Comparison of ENCODE assay signal across 26 cellular contexts in genomic region chr4:118171381-118171780, GRCh38.
DNase-seq lines count a peak whose midpoint lies in the region; ATAC-seq and TF ChIP-seq lines count a peak whose summit lies in the region.
"Had no signal": no experiment of that assay in that cellular context is flagged by ENCODE, and none has a peak within 500 bp of the region (broad histone marks: within the 10 kb centered on the region; RNA-seq: fewer than 3 reads in every experiment).

No MANE protein-coding gene starts in this region.

- no peak overlapping the region for H3K4me3 Mint-ChIP-seq in stimulated activated naive CD8-positive, alpha-beta T cell treated with anti-CD3 and anti-CD28 coated beads, Interleukin-15, amount 100 ng/mL, for 72 hours
- no peak overlapping the region for H3K4me3 Mint-ChIP-seq in osteocyte (ENCODE audit: unreplicated experiment)
- H3K4me3 Mint-ChIP-seq in activated naive CD4-positive, alpha-beta T cell treated with anti-CD3 and anti-CD28 coated beads, Interleukin-2, amount 10 ng/mL, durations not matched to agents 7 days and 5 days: no peak overlapping the region
- no peak overlapping the region for H3K4me3 Mint-ChIP-seq in activated T-helper 17 cell treated with anti-CD3 and anti-CD28 coated beads, Interleukin-2, amount 50 U/mL, for 72 hours
- no peak overlapping the region for H3K4me3 Mint-ChIP-seq in effector memory CD8-positive, alpha-beta T cell
- H3K4me3 Mint-ChIP-seq: CD14-positive monocyte; CD8-positive, alpha-beta memory T cell had no signal

- no peak for DNase-seq in stimulated activated naive CD8-positive, alpha-beta T cell treated with anti-CD3 and anti-CD28 coated beads, Interleukin-15, amount 100 ng/mL, for 72 hours
- DNase-seq in stimulated activated naive CD8-positive, alpha-beta T cell treated with anti-CD3 and anti-CD28 coated beads, Interleukin-15, Interleukin-2, amounts not matched to agents 100 U/mL and 50 U/mL, for 24 hours: no peak
- peak; percentile 7 for DNase-seq in NCI-H226
- DNase-seq in choroid plexus epithelial cell (ENCODE audit: low read depth): peak; percentile 30
- no peak for DNase-seq in osteocyte (ENCODE audit: extremely low spot score, unreplicated experiment)
- DNase-seq in activated naive CD4-positive, alpha-beta T cell treated with anti-CD3 and anti-CD28 coated beads, Interleukin-2, amount 10 ng/mL, durations not matched to agents 7 days and 5 days: no peak
- no peak for DNase-seq in effector memory CD8-positive, alpha-beta T cell
- DNase-seq: 8988T; ACHN; BE2C; CD8-positive, alpha-beta memory T cell; DMS 273 treated with DMSO at 0.1 percent for 48 hours; DMS79; GF-D8; MG63; NCI-H2029 treated with DMSO at 0.1 percent for 48 hours; NCI-H345; NCI-H510A treated with DMSO at 0.1 percent for 48 hours; NCI-H82; NK-92 treated with Interleukin-12 subunit alpha and Interleukin-12 subunit beta, amount 100 ng/mL, for 24 hours; PC-9; Right ventricle myocardium superior; RPMI8226 had no signal

- H3K36me3 Mint-ChIP-seq in osteocyte (ENCODE audit: unreplicated experiment): peaks cover 3% of the 10 kb centered on the region
- H3K36me3 Mint-ChIP-seq in activated naive CD4-positive, alpha-beta T cell treated with anti-CD3 and anti-CD28 coated beads, Interleukin-2, amount 10 ng/mL, durations not matched to agents 7 days and 5 days: no peaks in the 10 kb centered on the region
- H3K36me3 Mint-ChIP-seq in activated T-helper 17 cell treated with anti-CD3 and anti-CD28 coated beads, Interleukin-2, amount 50 U/mL, for 72 hours (ENCODE audit: low read depth): no peaks in the 10 kb centered on the region
- H3K36me3 Mint-ChIP-seq in effector memory CD8-positive, alpha-beta T cell (ENCODE audit: insufficient read depth): no peaks in the 10 kb centered on the region
- H3K36me3 Mint-ChIP-seq: CD14-positive monocyte; CD8-positive, alpha-beta memory T cell had no signal

- peak; percentile 50 for ATAC-seq in stimulated activated naive CD8-positive, alpha-beta T cell treated with anti-CD3 and anti-CD28 coated beads, Interleukin-15, amount 100 ng/mL, for 72 hours
- no peak for ATAC-seq in stimulated activated naive CD8-positive, alpha-beta T cell treated with anti-CD3 and anti-CD28 coated beads, Interleukin-15, Interleukin-2, amounts not matched to agents 100 U/mL and 50 U/mL, for 24 hours
- ATAC-seq in activated T-helper 17 cell treated with anti-CD3 and anti-CD28 coated beads, Interleukin-2, amount 50 U/mL, for 72 hours (replicated peaks): no peak
- no peak for ATAC-seq in effector memory CD8-positive, alpha-beta T cell (replicated peaks)
- ATAC-seq: K562 had no signal

- H3K27ac Mint-ChIP-seq in stimulated activated naive CD8-positive, alpha-beta T cell treated with anti-CD3 and anti-CD28 coated beads, Interleukin-15, amount 100 ng/mL, for 72 hours: no peak overlapping the region
- peak overlapping the region; percentile 39 for H3K27ac Mint-ChIP-seq in osteocyte (ENCODE audit: unreplicated experiment)
- no peak overlapping the region for H3K27ac Mint-ChIP-seq in activated naive CD4-positive, alpha-beta T cell treated with anti-CD3 and anti-CD28 coated beads, Interleukin-2, amount 10 ng/mL, durations not matched to agents 7 days and 5 days
- no peak overlapping the region for H3K27ac Mint-ChIP-seq in activated T-helper 17 cell treated with anti-CD3 and anti-CD28 coated beads, Interleukin-2, amount 50 U/mL, for 72 hours
- H3K27ac Mint-ChIP-seq in effector memory CD8-positive, alpha-beta T cell: no peak overlapping the region
- H3K27ac Mint-ChIP-seq: CD14-positive monocyte; CD8-positive, alpha-beta memory T cell had no signal

- H3K9me3 Mint-ChIP-seq in stimulated activated naive CD8-positive, alpha-beta T cell treated with anti-CD3 and anti-CD28 coated beads, Interleukin-15, amount 100 ng/mL, for 72 hours: no peaks in the 10 kb centered on the region
- peaks cover 9% of the 10 kb centered on the region for H3K9me3 Mint-ChIP-seq in osteocyte (ENCODE audit: unreplicated experiment)
- no peaks in the 10 kb centered on the region for H3K9me3 Mint-ChIP-seq in activated naive CD4-positive, alpha-beta T cell treated with anti-CD3 and anti-CD28 coated beads, Interleukin-2, amount 10 ng/mL, durations not matched to agents 7 days and 5 days
- H3K9me3 Mint-ChIP-seq in activated T-helper 17 cell treated with anti-CD3 and anti-CD28 coated beads, Interleukin-2, amount 50 U/mL, for 72 hours: no peaks in the 10 kb centered on the region
- no peaks in the 10 kb centered on the region for H3K9me3 Mint-ChIP-seq in effector memory CD8-positive, alpha-beta T cell

- CTCF ChIA-PET in activated naive CD4-positive, alpha-beta T cell treated with anti-CD3 and anti-CD28 coated beads, Interleukin-2, amount 10 ng/mL, durations not matched to agents 7 days and 5 days (lab: Charles Lee): no interaction called here

- peaks cover 14% of the 10 kb centered on the region for H3K27me3 Mint-ChIP-seq in stimulated activated naive CD8-positive, alpha-beta T cell treated with anti-CD3 and anti-CD28 coated beads, Interleukin-15, amount 100 ng/mL, for 72 hours
- no peaks in the 10 kb centered on the region for H3K27me3 Mint-ChIP-seq in osteocyte (ENCODE audit: unreplicated experiment)
- no peaks in the 10 kb centered on the region for H3K27me3 Mint-ChIP-seq in activated naive CD4-positive, alpha-beta T cell treated with anti-CD3 and anti-CD28 coated beads, Interleukin-2, amount 10 ng/mL, durations not matched to agents 7 days and 5 days
- peaks cover 5% of the 10 kb centered on the region for H3K27me3 Mint-ChIP-seq in activated T-helper 17 cell treated with anti-CD3 and anti-CD28 coated beads, Interleukin-2, amount 50 U/mL, for 72 hours
- no peaks in the 10 kb centered on the region for H3K27me3 Mint-ChIP-seq in effector memory CD8-positive, alpha-beta T cell
- H3K27me3 Mint-ChIP-seq: CD8-positive, alpha-beta memory T cell had no signal

- peaks cover 12% of the 10 kb centered on the region for H3K4me1 Mint-ChIP-seq in stimulated activated naive CD8-positive, alpha-beta T cell treated with anti-CD3 and anti-CD28 coated beads, Interleukin-15, amount 100 ng/mL, for 72 hours
- peaks cover 49% of the 10 kb centered on the region for H3K4me1 Mint-ChIP-seq in osteocyte (ENCODE audit: unreplicated experiment)
- peaks cover 8% of the 10 kb centered on the region for H3K4me1 Mint-ChIP-seq in activated naive CD4-positive, alpha-beta T cell treated with anti-CD3 and anti-CD28 coated beads, Interleukin-2, amount 10 ng/mL, durations not matched to agents 7 days and 5 days
- H3K4me1 Mint-ChIP-seq in activated T-helper 17 cell treated with anti-CD3 and anti-CD28 coated beads, Interleukin-2, amount 50 U/mL, for 72 hours: no peaks in the 10 kb centered on the region
- no peaks in the 10 kb centered on the region for H3K4me1 Mint-ChIP-seq in effector memory CD8-positive, alpha-beta T cell (ENCODE audit: low read depth in 2 of 2)
- H3K4me1 Mint-ChIP-seq: CD14-positive monocyte; CD8-positive, alpha-beta memory T cell had no signal

- TF ChIP-seq CTCF in choroid plexus epithelial cell (conservative IDR thresholded peaks at IDR 0.05; ENCODE audit: low read depth, low read length) (no peak), osteocyte (IDR thresholded peaks at IDR 0.05) (no peak)

- no peak overlapping the region for H3K4me3 ChIP-seq in choroid plexus epithelial cell (ENCODE audit: low read depth, low read length)
- H3K4me3 ChIP-seq: K562, MG63, PC-9 had no signal

Comparison
In these comparisons a context has a peak if more than half of its experiments do, and no peak if none do; other contexts are left out.
1. DNase-seq: peak in NCI-H226 (single experiment) and choroid plexus epithelial cell (single experiment); none in stimulated activated naive CD8-positive, alpha-beta T cell treated with anti-CD3 and anti-CD28 coated beads, Interleukin-15, amount 100 ng/mL, for 72 hours (0 of 2), stimulated activated naive CD8-positive, alpha-beta T cell treated with anti-CD3 and anti-CD28 coated beads, Interleukin-15, Interleukin-2, amounts not matched to agents 100 U/mL and 50 U/mL, for 24 hours (single experiment), osteocyte (single experiment), activated naive CD4-positive, alpha-beta T cell treated with anti-CD3 and anti-CD28 coated beads, Interleukin-2, amount 10 ng/mL, durations not matched to agents 7 days and 5 days (single experiment) and effector memory CD8-positive, alpha-beta T cell (0 of 3).